In genomic region chr16:30567160-30567990, GRCh38 we compare ENCODE assay signal across 1 cellular context.
TF ChIP-seq lines count a peak whose summit lies in the region.

No MANE protein-coding gene starts in this region.

TF ChIP-seq in GM12878, 131 proteins besides CTCF, POLR2A, EP300 and RAD21:
- TF ChIP-seq PKNOX1 (IDR thresholded peaks at IDR 0.05) (no peak), RUNX3 (IDR thresholded peaks at IDR 0.05; ENCODE audit: low read length) (peak; percentile 38; the same call in 1 of the 2 replicates), GABPA (IDR thresholded peaks at IDR 0.05; ENCODE audit: low read depth) (no peak), CHD1 (IDR thresholded peaks at IDR 0.05; ENCODE audit: low read depth, low read length) (no peak), ZNF217 (IDR thresholded peaks at IDR 0.05) (no peak), TARDBP (IDR thresholded peaks at IDR 0.05; ENCODE audit: borderline replicate concordance) (no peak), NFIC (IDR thresholded peaks at IDR 0.05; ENCODE audit: low read depth, low read length) (no peak), RELA (IDR thresholded peaks at IDR 0.05; ENCODE audit: borderline replicate concordance, partially characterized antibody) (peak; percentile 39), KAT2A (conservative IDR thresholded peaks at IDR 0.05; ENCODE audit: control insufficient read depth, low read depth, low read length) (no peak), FOS (IDR thresholded peaks at IDR 0.05; ENCODE audit: borderline replicate concordance, extremely low read depth, insufficient read length) (no peak), JUND (IDR thresholded peaks at IDR 0.05; ENCODE audit: low read depth, low read length) (no peak), RBBP5 (conservative IDR thresholded peaks at IDR 0.05) (no peak), HDAC2 (IDR thresholded peaks at IDR 0.05) (no peak), KLF5 (IDR thresholded peaks at IDR 0.05; ENCODE audit: partially characterized antibody) (no peak), IKZF1 (conservative IDR thresholded peaks at IDR 0.05) (0 out of 2 replicates have a peak, but pooled peaks have one; percentile 30), MTA3 (IDR thresholded peaks at IDR 0.05; ENCODE audit: borderline replicate concordance, low read length) (no peak), ZBTB33 (IDR thresholded peaks at IDR 0.05) (no peak), CEBPZ (IDR thresholded peaks at IDR 0.05; ENCODE audit: low read depth, low read length) (no peak), TCF3 (IDR thresholded peaks at IDR 0.05; ENCODE audit: borderline replicate concordance, insufficient read depth, low read depth, low read length) (no peak), ZNF207 (IDR thresholded peaks at IDR 0.05; ENCODE audit: borderline replicate concordance) (no peak), SPI1 (IDR thresholded peaks at IDR 0.05; ENCODE audit: borderline replicate concordance, insufficient read depth, low read depth, low read length) (no peak), ZBED1 (IDR thresholded peaks at IDR 0.05; ENCODE audit: borderline replicate concordance) (no peak), MEF2A (IDR thresholded peaks at IDR 0.05; ENCODE audit: insufficient read depth, low read depth, low read length) (no peak), ZNF24 (IDR thresholded peaks at IDR 0.05) (peak; percentile 98), SUZ12 (IDR thresholded peaks at IDR 0.05; ENCODE audit: unreplicated experiment) (no peak), EZH2 (IDR thresholded peaks at IDR 0.05; ENCODE audit: borderline replicate concordance, control insufficient read depth, low read depth, low read length) (no peak), RELB (IDR thresholded peaks at IDR 0.05; ENCODE audit: low read depth) (0 out of 2 replicates have a peak, but pooled peaks have one; percentile 28), CEBPB (IDR thresholded peaks at IDR 0.05; ENCODE audit: borderline replicate concordance in 1 of 2, low read depth in 2 of 2, low read length in 2 of 2) (no peak), MTA2 (IDR thresholded peaks at IDR 0.05; ENCODE audit: low read depth) (no peak), DPF2 (IDR thresholded peaks at IDR 0.05) (0 out of 2 replicates have a peak, but pooled peaks have one; percentile 9), CHD2 (IDR thresholded peaks at IDR 0.05; ENCODE audit: borderline replicate concordance, low read depth, low read length) (no peak), POU2F2 (IDR thresholded peaks at IDR 0.05; ENCODE audit: borderline replicate concordance, low read depth, low read length) (no peak), CREB1 (IDR thresholded peaks at IDR 0.05; ENCODE audit: low read depth) (peak; percentile 38; the same call in 1 of the 2 replicates), BMI1 (IDR thresholded peaks at IDR 0.05; ENCODE audit: borderline replicate concordance) (no peak), PML (IDR thresholded peaks at IDR 0.05; ENCODE audit: low read length) (no peak), ZBTB40 (IDR thresholded peaks at IDR 0.05; ENCODE audit: borderline replicate concordance) (no peak), ZNF274 (IDR thresholded peaks at IDR 0.05; ENCODE audit: insufficient read depth, insufficient read length) (no peak), ZSCAN29 (IDR thresholded peaks at IDR 0.05) (no peak), CREM (IDR thresholded peaks at IDR 0.05; ENCODE audit: low read depth) (peak; percentile 59; the same call in 1 of the 2 replicates), IRF3 (IDR thresholded peaks at IDR 0.05) (no peak)
